ENCODE assay signal across 15 cellular contexts in genomic region chr7:85031475-85031874, GRCh38.
DNase-seq lines count a peak whose midpoint lies in the region; ATAC-seq, FAIRE-seq and TF ChIP-seq lines count a peak whose summit lies in the region.
"Had no signal": no experiment of that assay in that cellular context is flagged by ENCODE, and none has a peak within 500 bp of the region (broad histone marks: within the 10 kb centered on the region; RNA-seq: fewer than 3 reads in every experiment).

No MANE protein-coding gene starts in this region.

- CTCF ChIA-PET in HEK293 (lab: Yijun Ruan, JAX) = interaction anchor here (0.6 to 3.3 kb wide), 20 partner anchors 10 to 1614 kb away, joined by 3 to 31 read pairs (median 4); no protein-coding TSS in a partner anchor

- H4K20me1 ChIP-seq in astrocyte (ENCODE audit: insufficient read depth, low read length) = no peaks in the 10 kb centered on the region

- H3K4me1 ChIP-seq in HEK293 (ENCODE audit: control insufficient read depth, insufficient read depth, low read length) = peaks cover 18% of the 10 kb centered on the region
- peaks cover 4% of the 10 kb centered on the region for H3K4me1 ChIP-seq in astrocyte (ENCODE audit: insufficient read depth, low read length)

- H3K9ac ChIP-seq in astrocyte (ENCODE audit: low read length) = no peak overlapping the region
- H3K9ac ChIP-seq: GM23248 had no signal

- DNase-seq in astrocyte (ENCODE audit: low read depth) (no peak), progenitor cell of endocrine pancreas (ENCODE audit: low spot score, unreplicated experiment) (no peak), glutamatergic neuron (no peak)
- DNase-seq in stimulated activated naive CD8-positive, alpha-beta T cell treated with anti-CD3 and anti-CD28 coated beads, Interleukin-15, amount 100 ng/mL, for 72 hours = no peak
- DNase-seq: C1 segment of cervical spinal cord; Calu3; CD4-positive, alpha-beta memory T cell; GDM1; H9 had no signal

- FAIRE-seq in astrocyte (lab: Jason Lieb, UNC) = peak; percentile 68
- FAIRE-seq: GM12878, H1 had no signal

- TF ChIP-seq CTCF in HEK293 (tag by site-specific recombination; IDR thresholded peaks at IDR 0.05) = no peak
- TF ChIP-seq CTCF in astrocyte (IDR thresholded peaks at IDR 0.05; ENCODE audit: insufficient read depth, low read depth, low read length) = no peak
- TF ChIP-seq CTCF in progenitor cell of endocrine pancreas (IDR thresholded peaks at IDR 0.05; ENCODE audit: unreplicated experiment) = no peak
- TF ChIP-seq CTCF in glutamatergic neuron (IDR thresholded peaks at IDR 0.05; ENCODE audit: partially characterized antibody, unreplicated experiment) = no peak

- H3K4me1 Mint-ChIP-seq in astrocyte (ENCODE audit: low read depth, unreplicated experiment) = peaks cover 2% of the 10 kb centered on the region
- H3K4me1 Mint-ChIP-seq in progenitor cell of endocrine pancreas (ENCODE audit: low read depth) = peaks cover 19% of the 10 kb centered on the region
- H3K4me1 Mint-ChIP-seq in glutamatergic neuron (ENCODE audit: low read depth, unreplicated experiment) = peaks cover 3% of the 10 kb centered on the region
- no peaks in the 10 kb centered on the region for H3K4me1 Mint-ChIP-seq in stimulated activated naive CD8-positive, alpha-beta T cell treated with anti-CD3 and anti-CD28 coated beads, Interleukin-15, amount 100 ng/mL, for 72 hours
- H3K4me1 Mint-ChIP-seq: CD4-positive, alpha-beta memory T cell had no signal

- H3K27me3 Mint-ChIP-seq in astrocyte (ENCODE audit: low read depth, unreplicated experiment) (no peaks in the 10 kb centered on the region), progenitor cell of endocrine pancreas (no peaks in the 10 kb centered on the region), glutamatergic neuron (ENCODE audit: unreplicated experiment) (no peaks in the 10 kb centered on the region)
- H3K27me3 Mint-ChIP-seq in stimulated activated naive CD8-positive, alpha-beta T cell treated with anti-CD3 and anti-CD28 coated beads, Interleukin-15, amount 100 ng/mL, for 72 hours = no peaks in the 10 kb centered on the region
- H3K27me3 Mint-ChIP-seq: CD4-positive, alpha-beta memory T cell had no signal

- POLR2A ChIA-PET in HEK293 (lab: Yijun Ruan, JAX) = interaction anchor here (0.6 kb wide), 1 partner anchor 837 kb away, joined by 4 read pairs; the partner anchor contains the start of gene SEMA3A

- no peak overlapping the region for H3K4me2 ChIP-seq in astrocyte (ENCODE audit: low read length)

- no peaks in the 10 kb centered on the region for H3K36me3 ChIP-seq in HEK293 (ENCODE audit: control insufficient read depth in 2 of 2, insufficient read depth in 1 of 2, low read length in 2 of 2)
- H3K36me3 ChIP-seq in astrocyte (ENCODE audit: insufficient read depth, low read length) = no peaks in the 10 kb centered on the region

- ATAC-seq in HG03342 (IDR thresholded peaks at IDR 0.05; ENCODE audit: unreplicated experiment) = no peak
- no peak for ATAC-seq in stimulated activated naive CD8-positive, alpha-beta T cell treated with anti-CD3 and anti-CD28 coated beads, Interleukin-15, amount 100 ng/mL, for 72 hours

- H3K9me3 ChIP-seq in HEK293 (ENCODE audit: control insufficient read depth, insufficient read depth, low read depth, low read length) = no peaks in the 10 kb centered on the region
- no peaks in the 10 kb centered on the region for H3K9me3 ChIP-seq in astrocyte (ENCODE audit: insufficient read depth, low read depth, low read length)

- no peaks in the 10 kb centered on the region for H3K27me3 ChIP-seq in astrocyte (ENCODE audit: insufficient read depth, low read length)

- H2AFZ ChIP-seq in astrocyte (ENCODE audit: low read depth, low read length) = no peak overlapping the region
- H2AFZ ChIP-seq: GM23248 had no signal

- H3K79me2 ChIP-seq in astrocyte (ENCODE audit: insufficient read depth, low read length) = no peaks in the 10 kb centered on the region

- H3K4me3 ChIP-seq in HEK293 (ENCODE audit: low read depth, low read length) (no peak overlapping the region), astrocyte (ENCODE audit: insufficient read depth, low read depth, low read length) (no peak overlapping the region)
- H3K4me3 ChIP-seq: GM12878, GM23248 had no signal

- H3K27ac Mint-ChIP-seq in astrocyte (ENCODE audit: unreplicated experiment) (no peak overlapping the region), progenitor cell of endocrine pancreas (peak overlapping the region; percentile 49), glutamatergic neuron (ENCODE audit: unreplicated experiment) (no peak overlapping the region)
- no peak overlapping the region for H3K27ac Mint-ChIP-seq in stimulated activated naive CD8-positive, alpha-beta T cell treated with anti-CD3 and anti-CD28 coated beads, Interleukin-15, amount 100 ng/mL, for 72 hours
- H3K27ac Mint-ChIP-seq: CD4-positive, alpha-beta memory T cell; H9; HFFc6 had no signal

- H3K36me3 Mint-ChIP-seq in astrocyte (ENCODE audit: low read depth, unreplicated experiment) (no peaks in the 10 kb centered on the region), progenitor cell of endocrine pancreas (ENCODE audit: insufficient read depth) (peaks cover 10% of the 10 kb centered on the region), glutamatergic neuron (ENCODE audit: unreplicated experiment) (no peaks in the 10 kb centered on the region)
- H3K36me3 Mint-ChIP-seq: CD4-positive, alpha-beta memory T cell had no signal

- H3K27ac ChIP-seq in HEK293 (ENCODE audit: extremely low read depth, low read depth, low read length) (no peak overlapping the region), astrocyte (ENCODE audit: low read depth, low read length) (no peak overlapping the region)
- H3K27ac ChIP-seq: GM23248 had no signal

- H3K9me3 Mint-ChIP-seq in astrocyte (ENCODE audit: unreplicated experiment) (no peaks in the 10 kb centered on the region), progenitor cell of endocrine pancreas (ENCODE audit: low read depth) (no peaks in the 10 kb centered on the region), glutamatergic neuron (ENCODE audit: unreplicated experiment) (no peaks in the 10 kb centered on the region)
- H3K9me3 Mint-ChIP-seq in stimulated activated naive CD8-positive, alpha-beta T cell treated with anti-CD3 and anti-CD28 coated beads, Interleukin-15, amount 100 ng/mL, for 72 hours = no peaks in the 10 kb centered on the region
- H3K9me3 Mint-ChIP-seq: H9, HFFc6 had no signal

- H3K4me3 Mint-ChIP-seq in astrocyte (ENCODE audit: unreplicated experiment) (no peak overlapping the region), progenitor cell of endocrine pancreas (ENCODE audit: low read depth) (no peak overlapping the region), glutamatergic neuron (ENCODE audit: unreplicated experiment) (no peak overlapping the region)
- H3K4me3 Mint-ChIP-seq in stimulated activated naive CD8-positive, alpha-beta T cell treated with anti-CD3 and anti-CD28 coated beads, Interleukin-15, amount 100 ng/mL, for 72 hours = no peak overlapping the region
- H3K4me3 Mint-ChIP-seq: CD4-positive, alpha-beta memory T cell; H9; HFFc6 had no signal

TF ChIP-seq in HEK293, 187 proteins besides CTCF, POLR2A, EP300 and RAD21 (continues in another document):
- TF ChIP-seq ZBTB21 (tag by site-specific recombination; IDR thresholded peaks at IDR 0.05) (no peak), ZNF121 (tag by site-specific recombination; IDR thresholded peaks at IDR 0.05) (no peak), TCF7L2 (IDR thresholded peaks at IDR 0.05; ENCODE audit: borderline replicate concordance, low read depth, low read length) (peak; percentile 24; the same call in 1 of the 2 replicates), PBX3 (CRISPR knock-in tag; IDR thresholded peaks at IDR 0.05) (no peak), PRDM1 (tag by site-specific recombination; IDR thresholded peaks at IDR 0.05) (no peak), ZSCAN18 (tag by site-specific recombination; IDR thresholded peaks at IDR 0.05) (no peak), ZNF26 (tag by site-specific recombination; IDR thresholded peaks at IDR 0.05) (no peak), ZXDB (tag by site-specific recombination; IDR thresholded peaks at IDR 0.05) (0 out of 2 replicates have a peak, but pooled peaks have one; percentile 16), ZNF560 (tag by site-specific recombination; IDR thresholded peaks at IDR 0.05; ENCODE audit: borderline replicate concordance) (no peak), FEZF1 (tag by site-specific recombination; IDR thresholded peaks at IDR 0.05) (peak; percentile 70), KLF9 (tag by site-specific recombination; IDR thresholded peaks at IDR 0.05; ENCODE audit: low read depth) (no peak), GFI1B (tag by site-specific recombination; IDR thresholded peaks at IDR 0.05) (no peak)
